ENCODE assay signal across 1 cellular context in genomic region chr2:16578081-16578480, GRCh38.
TF ChIP-seq lines count a peak whose summit lies in the region.

No MANE protein-coding gene starts in this region.

TF ChIP-seq in endothelial cell of umbilical vein, 7 proteins besides CTCF, POLR2A, EP300 and RAD21 (continued from another document):
- TF ChIP-seq MAX (IDR thresholded peaks at IDR 0.05; ENCODE audit: insufficient read depth, insufficient read length) = no peak
- TF ChIP-seq MYC (IDR thresholded peaks at IDR 0.05; ENCODE audit: low read depth, low read length) = no peak
- TF ChIP-seq GATA2 (IDR thresholded peaks at IDR 0.05; ENCODE audit: insufficient read depth, insufficient read length, low read depth, low read length) = no peak
